9 cellular contexts compared by ENCODE assay signal in genomic region chr5:159163027-159163699, GRCh38. TPM values are rescaled to one million over a fixed set of nuclear protein-coding genes. Genes with fewer than 3 reads are reported as not detected.
A peak's percentile ranks its signal among the peaks of the same experiment; 100 is the strongest.
DNase-seq lines count a peak whose midpoint lies in the region; ATAC-seq and TF ChIP-seq lines count a peak whose summit lies in the region.
"Had no signal": no experiment of that assay in that cellular context is flagged by ENCODE, and none has a peak within 500 bp of the region (broad histone marks: within the 10 kb centered on the region; RNA-seq: fewer than 3 reads in every experiment).

No MANE protein-coding gene starts in this region.

- no peak for TF ChIP-seq CTCF in osteocyte (IDR thresholded peaks at IDR 0.05)
- no peak for TF ChIP-seq CTCF in tibial nerve (IDR thresholded peaks at IDR 0.05)

- H3K4me3 ChIP-seq in tibial nerve: no peak overlapping the region

- H3K27ac ChIP-seq in tibial nerve: no peak overlapping the region

- WGBS in tibial nerve, 2 donors: 81 to 92% methylated on average over 1 of the region's 1 CpG

- TF ChIP-seq POLR2A in tibial nerve (IDR thresholded peaks at IDR 0.05): no peak

- peaks cover 8% of the 10 kb centered on the region for H3K4me1 Mint-ChIP-seq in osteocyte (ENCODE audit: unreplicated experiment)

- no peaks in the 10 kb centered on the region for H3K9me3 Mint-ChIP-seq in osteocyte (ENCODE audit: unreplicated experiment)

- DNase-seq in NCI-H2171 treated with DMSO at 0.1 percent for 48 hours (lab: John Stamatoyannopoulos, UW) (peak; percentile 47), NCI-H2171 (lab: John Stamatoyannopoulos, UW) (no peak), HS-5 (ENCODE audit: low read depth) (peak; percentile 86), astrocyte of the hippocampus (ENCODE audit: low read depth, low spot score) (peak; percentile 33), osteocyte (ENCODE audit: extremely low spot score, unreplicated experiment) (no peak), LoVo (ENCODE audit: low spot score) (no peak), tibial nerve (ENCODE audit: low spot score in 2 of 2) (no peak)
- DNase-seq: 8988T had no signal

- no peaks in the 10 kb centered on the region for H3K9me3 ChIP-seq in tibial nerve

- no peak for TF ChIP-seq EP300 in tibial nerve (IDR thresholded peaks at IDR 0.05)

- H3K4me1 ChIP-seq in tibial nerve: peaks cover 0 to 8% (median 0%) of the 10 kb centered on the region in 4 donors

- H3K36me3 Mint-ChIP-seq in osteocyte (ENCODE audit: unreplicated experiment): peaks cover 34% of the 10 kb centered on the region

- H3K36me3 ChIP-seq in tibial nerve: peaks cover 0 to 55% (median 0%) of the 10 kb centered on the region in 3 donors

- H3K27me3 Mint-ChIP-seq in osteocyte (ENCODE audit: unreplicated experiment): no peaks in the 10 kb centered on the region

- H3K27ac Mint-ChIP-seq in osteocyte (ENCODE audit: unreplicated experiment): peak overlapping the region; percentile 36

- ATAC-seq in GM18870 (IDR thresholded peaks at IDR 0.05; ENCODE audit: unreplicated experiment): no peak

- H3K4me3 Mint-ChIP-seq in osteocyte (ENCODE audit: unreplicated experiment): no peak overlapping the region

- H3K27me3 ChIP-seq in tibial nerve: no peaks in the 10 kb centered on the region

RNA-seq across cellular contexts. Expression of gene RNF145, which starts 46.2 kb away (rescaled TPM):
- total RNA-seq in osteocyte (93.4 and 99.8 TPM in 2 replicates), tibial nerve (10 to 100 TPM; 40.2 to 65.1 (median 50.4) TPM)

Comparison
In these comparisons a context has a peak if more than half of its experiments do, and no peak if none do; other contexts are left out.
1. DNase-seq: peak in NCI-H2171 treated with DMSO at 0.1 percent for 48 hours (single experiment), HS-5 (single experiment) and astrocyte of the hippocampus (single experiment); none in NCI-H2171 (single experiment), osteocyte (single experiment), LoVo (single experiment) and tibial nerve (0 of 2).